ENCODE assay signal across 8 cellular contexts in genomic region chr6:44072959-44073611, GRCh38. TPM values are rescaled to one million over a fixed set of nuclear protein-coding genes. Genes with fewer than 3 reads are reported as not detected.
DNase-seq lines count a peak whose midpoint lies in the region; ATAC-seq, FAIRE-seq and TF ChIP-seq lines count a peak whose summit lies in the region.

No MANE protein-coding gene starts in this region.

- peaks cover 26% of the 10 kb centered on the region for H3K4me1 ChIP-seq in psoas muscle
- peaks cover 14 to 16% of the 10 kb centered on the region in 2 donors for H3K4me1 ChIP-seq in uterus

- TF ChIP-seq CTCF in NB4 (IDR thresholded peaks at IDR 0.05; ENCODE audit: low read depth, low read length) = no peak
- no peak for TF ChIP-seq CTCF in psoas muscle (IDR thresholded peaks at IDR 0.05)
- no peak for TF ChIP-seq CTCF in uterus (IDR thresholded peaks at IDR 0.05)

- H3K27me3 ChIP-seq in psoas muscle (ENCODE audit: insufficient read depth in 3 of 3, low read length in 2 of 3) (no peaks in the 10 kb centered on the region), uterus (no peaks in the 10 kb centered on the region)

- H3K4me3 ChIP-seq in NB4 (ENCODE audit: low read depth, low read length) (peak overlapping the region; percentile 45), psoas muscle (peak overlapping the region; percentile 72), uterus (peak overlapping the region; percentile 36 to 47)

- intact Hi-C loops in Right ventricle myocardium superior (cut with DNase I) (loop anchor here (10.0 kb wide), 1 partner anchor 218 kb away; no protein-coding TSS in a partner anchor), psoas muscle (cut with DNase I) (loop anchor here (5.0 to 10.0 kb wide), 3 partner anchors 71 to 438 kb away; partner anchors contain the start of gene MAD2L1BP (in 1 of the 2)), uterus (cut with DNase I; ENCODE audit: low total_unique reads) (no loop called here)

- FAIRE-seq in H54 (lab: Jason Lieb, UNC) = no peak

- 2 to 6% (median 6%) methylated on average over 17 to 51 of the region's 55 CpGs for WGBS in psoas muscle, 3 donors

- H3K9me3 ChIP-seq in psoas muscle (no peaks in the 10 kb centered on the region), uterus (no peaks in the 10 kb centered on the region)

- H3K36me3 ChIP-seq in psoas muscle (ENCODE audit: insufficient read depth in 1 of 2, low read depth in 1 of 2) (no peaks in the 10 kb centered on the region), uterus (no peaks in the 10 kb centered on the region)

- peak; percentile 76 for ATAC-seq in Right ventricle myocardium superior (ENCODE audit: poor library complexity)
- ATAC-seq in psoas muscle = peak; percentile 70 to 79 (median 72)

- DNase-seq in EH (ENCODE audit: low read depth) (peak; percentile 83), H54 (ENCODE audit: insufficient read length, low spot score) (peak; percentile 96), NB4 (ENCODE audit: low read depth) (peak; percentile 88), Right ventricle myocardium superior (peak; percentile 90), psoas muscle (peak; percentile 85 to 89), uterus (peak; percentile 77 to 80), midbrain (lab: John Stamatoyannopoulos, UW) (no peak)
- peak; percentile 88 for DNase-seq in activated effector memory CD4-positive, alpha-beta T cell treated with anti-CD3 and anti-CD28 coated beads, Interleukin-2, amount 50 U/mL, for 16 hours

- peak; percentile 23; the same call in 1 of the 2 replicates for TF ChIP-seq POLR2A in H54 (IDR thresholded peaks at IDR 0.05; ENCODE audit: low read depth, low read length)
- TF ChIP-seq POLR2A in NB4 (IDR thresholded peaks at IDR 0.05; ENCODE audit: extremely low read depth, insufficient read length) = no peak
- TF ChIP-seq POLR2A in uterus (IDR thresholded peaks at IDR 0.05) = peak; percentile 25 to 65

- H3K27ac ChIP-seq in psoas muscle = peak overlapping the region; percentile 90
- H3K27ac ChIP-seq in uterus = peak overlapping the region; percentile 81 to 92

RNA-seq across cellular contexts. Expression of gene MRPL14, which starts 54.2 kb away (rescaled TPM):
- total RNA-seq in Right ventricle myocardium superior (41.0 TPM), psoas muscle (100 to 1,000 TPM in 3 of 4 donors, 10 to 100 TPM in 1; 62.3 to 177 (median 113) TPM), uterus (10 to 100 TPM; 19.5 to 39.1 (median 33.6) TPM)
- 100 to 1,000 TPM; 166 to 308 (median 197) TPM for polyA plus RNA-seq in psoas muscle

RNA-seq across cellular contexts. Expression of gene TMEM63B, which starts 54.3 kb away (rescaled TPM):
- total RNA-seq in Right ventricle myocardium superior (46.3 TPM), psoas muscle (100 to 1,000 TPM in 1 of 4 donors, 10 to 100 TPM in 3; 32.7 to 121 (median 40.3) TPM), uterus (10 to 100 TPM in 2 of 4 donors, 1 to 10 TPM in 1, under 1 TPM in 1; 0.77 to 24.9 (median 15.4) TPM)
- 10 to 100 TPM; 23.5 to 39.2 (median 27.9) TPM for polyA plus RNA-seq in psoas muscle
